ENCODE assay signal across 2 cellular contexts in the genomic region with DNA sequence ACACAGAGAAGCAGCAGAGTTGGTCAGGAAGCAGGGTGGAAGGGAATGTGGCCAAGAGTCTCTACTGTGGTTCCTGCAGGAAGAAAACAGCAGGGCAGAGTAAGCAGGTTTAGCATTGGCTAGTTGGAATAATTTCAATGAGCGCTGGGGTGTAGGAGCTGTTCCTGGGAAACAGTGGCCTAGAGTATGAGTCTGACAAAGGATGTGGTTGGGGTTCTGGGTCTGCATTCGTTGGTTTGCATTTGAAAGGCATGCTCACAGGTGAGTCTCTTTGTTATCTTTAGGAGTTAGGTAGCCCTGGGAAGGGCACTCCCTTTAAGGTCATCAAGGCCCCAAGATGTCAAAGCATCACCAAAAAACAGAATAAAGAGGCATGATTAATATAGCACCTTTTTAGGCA.
TF ChIP-seq lines count a peak whose summit lies in the region.

No MANE protein-coding gene starts in this region.

TF ChIP-seq in GM23338, 12 proteins besides CTCF, POLR2A, EP300 and RAD21 (continued from another document):
- TF ChIP-seq, protein P1, sequence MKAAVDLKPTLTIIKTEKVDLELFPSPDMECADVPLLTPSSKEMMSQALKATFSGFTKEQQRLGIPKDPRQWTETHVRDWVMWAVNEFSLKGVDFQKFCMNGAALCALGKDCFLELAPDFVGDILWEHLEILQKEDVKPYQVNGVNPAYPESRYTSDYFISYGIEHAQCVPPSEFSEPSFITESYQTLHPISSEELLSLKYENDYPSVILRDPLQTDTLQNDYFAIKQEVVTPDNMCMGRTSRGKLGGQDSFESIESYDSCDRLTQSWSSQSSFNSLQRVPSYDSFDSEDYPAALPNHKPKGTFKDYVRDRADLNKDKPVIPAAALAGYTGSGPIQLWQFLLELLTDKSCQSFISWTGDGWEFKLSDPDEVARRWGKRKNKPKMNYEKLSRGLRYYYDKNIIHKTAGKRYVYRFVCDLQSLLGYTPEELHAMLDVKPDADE (IDR thresholded peaks at IDR 0.05): no peak
- TF ChIP-seq JUNB (IDR thresholded peaks at IDR 0.05; ENCODE audit: unreplicated experiment): no peak
- no peak for TF ChIP-seq POLR2AphosphoS5 (IDR thresholded peaks at IDR 0.05; ENCODE audit: low read depth)
- TF ChIP-seq, protein P2, sequence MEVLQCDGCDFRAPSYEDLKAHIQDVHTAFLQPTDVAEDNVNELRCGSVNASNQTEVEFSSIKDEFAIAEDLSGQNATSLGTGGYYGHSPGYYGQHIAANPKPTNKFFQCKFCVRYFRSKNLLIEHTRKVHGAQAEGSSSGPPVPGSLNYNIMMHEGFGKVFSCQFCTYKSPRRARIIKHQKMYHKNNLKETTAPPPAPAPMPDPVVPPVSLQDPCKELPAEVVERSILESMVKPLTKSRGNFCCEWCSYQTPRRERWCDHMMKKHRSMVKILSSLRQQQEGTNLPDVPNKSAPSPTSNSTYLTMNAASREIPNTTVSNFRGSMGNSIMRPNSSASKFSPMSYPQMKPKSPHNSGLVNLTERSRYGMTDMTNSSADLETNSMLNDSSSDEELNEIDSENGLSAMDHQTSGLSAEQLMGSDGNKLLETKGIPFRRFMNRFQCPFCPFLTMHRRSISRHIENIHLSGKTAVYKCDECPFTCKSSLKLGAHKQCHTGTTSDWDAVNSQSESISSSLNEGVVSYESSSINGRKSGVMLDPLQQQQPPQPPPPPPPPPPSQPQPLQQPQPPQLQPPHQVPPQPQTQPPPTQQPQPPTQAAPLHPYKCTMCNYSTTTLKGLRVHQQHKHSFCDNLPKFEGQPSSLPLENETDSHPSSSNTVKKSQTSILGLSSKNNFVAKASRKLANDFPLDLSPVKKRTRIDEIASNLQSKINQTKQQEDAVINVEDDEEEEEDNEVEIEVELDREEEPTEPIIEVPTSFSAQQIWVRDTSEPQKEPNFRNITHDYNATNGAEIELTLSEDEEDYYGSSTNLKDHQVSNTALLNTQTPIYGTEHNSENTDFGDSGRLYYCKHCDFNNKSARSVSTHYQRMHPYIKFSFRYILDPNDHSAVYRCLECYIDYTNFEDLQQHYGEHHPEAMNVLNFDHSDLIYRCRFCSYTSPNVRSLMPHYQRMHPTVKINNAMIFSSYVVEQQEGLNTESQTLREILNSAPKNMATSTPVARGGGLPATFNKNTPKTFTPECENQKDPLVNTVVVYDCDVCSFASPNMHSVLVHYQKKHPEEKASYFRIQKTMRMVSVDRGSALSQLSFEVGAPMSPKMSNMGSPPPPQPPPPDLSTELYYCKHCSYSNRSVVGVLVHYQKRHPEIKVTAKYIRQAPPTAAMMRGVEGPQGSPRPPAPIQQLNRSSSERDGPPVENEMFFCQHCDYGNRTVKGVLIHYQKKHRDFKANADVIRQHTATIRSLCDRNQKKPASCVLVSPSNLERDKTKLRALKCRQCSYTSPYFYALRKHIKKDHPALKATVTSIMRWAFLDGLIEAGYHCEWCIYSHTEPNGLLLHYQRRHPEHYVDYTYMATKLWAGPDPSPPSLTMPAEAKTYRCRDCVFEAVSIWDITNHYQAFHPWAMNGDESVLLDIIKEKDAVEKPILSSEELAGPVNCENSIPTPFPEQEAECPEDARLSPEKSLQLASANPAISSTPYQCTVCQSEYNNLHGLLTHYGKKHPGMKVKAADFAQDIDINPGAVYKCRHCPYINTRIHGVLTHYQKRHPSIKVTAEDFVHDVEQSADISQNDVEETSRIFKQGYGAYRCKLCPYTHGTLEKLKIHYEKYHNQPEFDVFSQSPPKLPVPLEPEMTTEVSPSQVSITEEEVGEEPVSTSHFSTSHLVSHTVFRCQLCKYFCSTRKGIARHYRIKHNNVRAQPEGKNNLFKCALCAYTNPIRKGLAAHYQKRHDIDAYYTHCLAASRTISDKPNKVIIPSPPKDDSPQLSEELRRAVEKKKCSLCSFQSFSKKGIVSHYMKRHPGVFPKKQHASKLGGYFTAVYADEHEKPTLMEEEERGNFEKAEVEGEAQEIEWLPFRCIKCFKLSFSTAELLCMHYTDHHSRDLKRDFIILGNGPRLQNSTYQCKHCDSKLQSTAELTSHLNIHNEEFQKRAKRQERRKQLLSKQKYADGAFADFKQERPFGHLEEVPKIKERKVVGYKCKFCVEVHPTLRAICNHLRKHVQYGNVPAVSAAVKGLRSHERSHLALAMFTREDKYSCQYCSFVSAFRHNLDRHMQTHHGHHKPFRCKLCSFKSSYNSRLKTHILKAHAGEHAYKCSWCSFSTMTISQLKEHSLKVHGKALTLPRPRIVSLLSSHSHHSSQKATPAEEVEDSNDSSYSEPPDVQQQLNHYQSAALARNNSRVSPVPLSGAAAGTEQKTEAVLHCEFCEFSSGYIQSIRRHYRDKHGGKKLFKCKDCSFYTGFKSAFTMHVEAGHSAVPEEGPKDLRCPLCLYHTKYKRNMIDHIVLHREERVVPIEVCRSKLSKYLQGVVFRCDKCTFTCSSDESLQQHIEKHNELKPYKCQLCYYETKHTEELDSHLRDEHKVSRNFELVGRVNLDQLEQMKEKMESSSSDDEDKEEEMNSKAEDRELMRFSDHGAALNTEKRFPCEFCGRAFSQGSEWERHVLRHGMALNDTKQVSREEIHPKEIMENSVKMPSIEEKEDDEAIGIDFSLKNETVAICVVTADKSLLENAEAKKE (CRISPR knock-in tag; IDR thresholded peaks at IDR 0.05): no peak

TF ChIP-seq in H1, 55 proteins besides CTCF, POLR2A, EP300 and RAD21 (continued from another document):
- TF ChIP-seq POLR2AphosphoS5 (IDR thresholded peaks at IDR 0.05; ENCODE audit: low read depth, low read length): no peak
- no peak for TF ChIP-seq SAP30 (IDR thresholded peaks at IDR 0.05; ENCODE audit: insufficient read depth, insufficient replicate concordance, low read length)
- no peak for TF ChIP-seq NRF1 (IDR thresholded peaks at IDR 0.05; ENCODE audit: low read depth, low read length)
- no peak for TF ChIP-seq JUN (IDR thresholded peaks at IDR 0.05; ENCODE audit: low read depth, low read length)
- peak; percentile 34 for TF ChIP-seq ASH2L (IDR thresholded peaks at IDR 0.05; ENCODE audit: low read length)
- TF ChIP-seq PHF8 (conservative IDR thresholded peaks at IDR 0.05; ENCODE audit: low read depth, low read length): no peak
- TF ChIP-seq HDAC2 (IDR thresholded peaks at IDR 0.05; ENCODE audit: borderline replicate concordance in 1 of 2, low read depth in 2 of 2, low read length in 2 of 2): no peak
